Comparison of ENCODE assay signal across 8 cellular contexts in genomic region chr15:72685925-72686794, GRCh38. TPM values are rescaled to one million over a fixed set of nuclear protein-coding genes. Genes with fewer than 3 reads are reported as not detected.
DNase-seq lines count a peak whose midpoint lies in the region; ATAC-seq and TF ChIP-seq lines count a peak whose summit lies in the region.

Gene BBS4 (plus strand): TSS chr15:72686207. CDS start chr15:72686228, 21 bp downstream.
Gene HIGD2B (minus strand): TSS chr15:72686182. CDS start chr15:72676374, 9,808 bp downstream.

- no peaks in the 10 kb centered on the region for H3K27me3 ChIP-seq in sigmoid colon

- ATAC-seq in HG02852 (IDR thresholded peaks at IDR 0.05; ENCODE audit: unreplicated experiment), result peak; percentile 96

- TF ChIP-seq EP300 in sigmoid colon (IDR thresholded peaks at IDR 0.05), result no peak

- DNase-seq in RPMI8226 (peak; percentile 98), hepatic stellate cell (ENCODE audit: low spot score) (peak; percentile 82), sigmoid colon (peak; percentile 90), NCI-H146 treated with DMSO at 0.1 percent for 48 hours (lab: John Stamatoyannopoulos, UW; ENCODE audit: unreplicated experiment) (no peak), GDM1 (lab: John Stamatoyannopoulos, UW) (no peak)

- 1% methylated on average over 49 of the region's 49 CpGs for WGBS in sigmoid colon, 2 donors

- no peaks in the 10 kb centered on the region for H3K36me3 ChIP-seq in sigmoid colon

- no peak for TF ChIP-seq CTCF in sigmoid colon (IDR thresholded peaks at IDR 0.05)

- intact Hi-C loops in sigmoid colon (cut with DNase I), result loop anchor here (10.0 kb wide), 3 partner anchors 91 to 369 kb away; partner anchors contain the start of genes HEXA and NEO1

- H3K27ac ChIP-seq in angular gyrus (ENCODE audit: low read depth, low read length) (peak within 1 kb of the TSS; percentile 89), sigmoid colon (peak within 1 kb of the TSS; percentile 84 to 93 (median 90))

- TF ChIP-seq POLR2A in GM15510 (IDR thresholded peaks at IDR 0.05; ENCODE audit: borderline replicate concordance, extremely low read depth, insufficient read length) (peak; percentile 82), sigmoid colon (IDR thresholded peaks at IDR 0.05) (peak; percentile 58 to 60)

- peak within 1 kb of the TSS; percentile 56 to 81 (median 65) for H3K4me3 ChIP-seq in sigmoid colon

- H3K4me1 ChIP-seq in sigmoid colon, result peaks cover 0 to 15% (median 8%) of the 10 kb centered on the region in 4 donors

- H3K9me3 ChIP-seq in sigmoid colon, result no peaks in the 10 kb centered on the region

RNA-seq across cellular contexts. Expression of gene BBS4, which starts in this region (rescaled TPM):
- 10 to 100 TPM; 18.3 to 34.3 (median 29.0) TPM for total RNA-seq in sigmoid colon
- polyA plus RNA-seq in sigmoid colon, result 10 to 100 TPM in 1 of 3 donors, 1 to 10 TPM in 2; 4.4 to 10.1 (median 8.4) TPM

RNA-seq across cellular contexts. Expression of gene HIGD2B, which starts in this region (rescaled TPM):
- not detected for total RNA-seq in sigmoid colon
- not detected for polyA plus RNA-seq in sigmoid colon

Comparison
In these comparisons a context has a peak if more than half of its experiments do, and no peak if none do; other contexts are left out.
1. DNase-seq: peak in RPMI8226 (single experiment), hepatic stellate cell (single experiment) and sigmoid colon (single experiment); none in NCI-H146 treated with DMSO at 0.1 percent for 48 hours (single experiment) and GDM1 (single experiment).